Comparison of ENCODE assay signal across 1 cellular context in genomic region chr1:201260648-201261311, GRCh38.
TF ChIP-seq lines count a peak whose summit lies in the region.

No MANE protein-coding gene starts in this region.

TF ChIP-seq in IMR-90, 13 proteins besides CTCF, POLR2A, EP300 and RAD21 (continued from another document):
- TF ChIP-seq ELK1 (IDR thresholded peaks at IDR 0.05; ENCODE audit: borderline replicate concordance, low read depth, low read length) (no peak), RFX5 (IDR thresholded peaks at IDR 0.05; ENCODE audit: low read depth, low read length) (no peak), CEBPB (IDR thresholded peaks at IDR 0.05; ENCODE audit: low read depth, low read length) (no peak), NFE2L2 (IDR thresholded peaks at IDR 0.05; ENCODE audit: low read depth, low read length) (no peak), USF2 (IDR thresholded peaks at IDR 0.05; ENCODE audit: low read depth, low read length) (no peak), MXI1 (IDR thresholded peaks at IDR 0.05; ENCODE audit: borderline replicate concordance, low read depth, low read length) (no peak), RCOR1 (IDR thresholded peaks at IDR 0.05; ENCODE audit: insufficient replicate concordance, low read length) (no peak), CHD1 (IDR thresholded peaks at IDR 0.05; ENCODE audit: low read depth, low read length) (no peak), SMC3 (IDR thresholded peaks at IDR 0.05; ENCODE audit: low read depth, low read length) (no peak)
